ENCODE assay signal across 2 cellular contexts in genomic region chr2:177557794-177558193, GRCh38.
TF ChIP-seq lines count a peak whose summit lies in the region.

No MANE protein-coding gene starts in this region.

TF ChIP-seq in HEK293, 187 proteins besides CTCF, POLR2A, EP300 and RAD21 (continued from another document):
- no peak for TF ChIP-seq ELK4 (IDR thresholded peaks at IDR 0.05; ENCODE audit: borderline replicate concordance, low read depth, low read length)
- TF ChIP-seq ZSCAN5A (tag by site-specific recombination; IDR thresholded peaks at IDR 0.05), result no peak
- no peak for TF ChIP-seq ZNF510 (tag by site-specific recombination; IDR thresholded peaks at IDR 0.05; ENCODE audit: insufficient replicate concordance)
- no peak for TF ChIP-seq TCF7L2 (IDR thresholded peaks at IDR 0.05; ENCODE audit: borderline replicate concordance, low read depth, low read length)
- no peak for TF ChIP-seq ZNF391 (tag by site-specific recombination; IDR thresholded peaks at IDR 0.05; ENCODE audit: borderline replicate concordance, low read depth)
- TF ChIP-seq TRIM28 (IDR thresholded peaks at IDR 0.05; ENCODE audit: borderline replicate concordance, low read length), result peak; percentile 92; the same call in 1 of the 2 replicates

TF ChIP-seq in K562, 482 proteins besides CTCF, POLR2A, EP300 and RAD21 (continued from another document):
- no peak for TF ChIP-seq BRF2 (IDR thresholded peaks at IDR 0.05; ENCODE audit: borderline replicate concordance, insufficient read depth, insufficient read length)
- peak; percentile 87 for TF ChIP-seq ZFP36 (IDR thresholded peaks at IDR 0.05; ENCODE audit: low read depth, low read length, partially characterized antibody)
- TF ChIP-seq ZNF134 (CRISPR knock-in tag; conservative IDR thresholded peaks at IDR 0.05), result no peak
- TF ChIP-seq MCM2 (IDR thresholded peaks at IDR 0.05; ENCODE audit: low read depth), result no peak
TF ChIP-seq in K562: peak in this region for 3.
